In the genomic region with DNA sequence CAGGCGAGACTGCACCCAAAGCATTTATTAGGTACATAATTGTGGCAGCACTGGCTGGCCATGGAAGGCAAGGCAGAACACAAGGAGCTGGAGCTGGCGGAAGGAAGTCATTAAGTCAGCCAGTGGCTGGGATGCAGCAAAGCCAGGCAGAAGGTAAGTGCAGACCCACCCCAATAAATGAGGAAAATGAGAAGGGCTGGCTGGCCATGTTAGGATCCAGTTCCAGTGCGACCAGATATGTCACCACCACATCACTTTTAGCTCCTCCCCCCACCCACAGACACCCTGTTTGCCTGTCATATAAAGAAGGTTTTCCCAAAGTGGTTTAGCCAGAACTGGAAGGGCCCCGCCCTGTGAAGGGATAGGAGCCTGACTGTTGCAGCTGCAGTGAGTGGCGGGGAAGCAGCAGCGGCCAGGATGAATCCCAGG, we compare ENCODE assay signal across 2 cellular contexts.
TF ChIP-seq lines count a peak whose summit lies in the region.

A gene (plus strand): TSS at position 328 of the 429 bp plus-strand sequence. CDS start 7,153 bp downstream, outside the sequence.

TF ChIP-seq in SK-N-SH, 30 proteins besides CTCF, POLR2A, EP300 and RAD21 (continued from another document):
- TF ChIP-seq, protein P1, sequence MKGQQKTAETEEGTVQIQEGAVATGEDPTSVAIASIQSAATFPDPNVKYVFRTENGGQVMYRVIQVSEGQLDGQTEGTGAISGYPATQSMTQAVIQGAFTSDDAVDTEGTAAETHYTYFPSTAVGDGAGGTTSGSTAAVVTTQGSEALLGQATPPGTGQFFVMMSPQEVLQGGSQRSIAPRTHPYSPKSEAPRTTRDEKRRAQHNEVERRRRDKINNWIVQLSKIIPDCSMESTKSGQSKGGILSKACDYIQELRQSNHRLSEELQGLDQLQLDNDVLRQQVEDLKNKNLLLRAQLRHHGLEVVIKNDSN (IDR thresholded peaks at IDR 0.05; ENCODE audit: borderline replicate concordance, low read depth) = no peak
- TF ChIP-seq TCF12 (IDR thresholded peaks at IDR 0.05) = no peak
- no peak for TF ChIP-seq NRF1 (IDR thresholded peaks at IDR 0.05; ENCODE audit: low read depth, low read length)
- no peak for TF ChIP-seq FOXM1 (IDR thresholded peaks at IDR 0.05; ENCODE audit: low read depth)
- TF ChIP-seq, protein P2, sequence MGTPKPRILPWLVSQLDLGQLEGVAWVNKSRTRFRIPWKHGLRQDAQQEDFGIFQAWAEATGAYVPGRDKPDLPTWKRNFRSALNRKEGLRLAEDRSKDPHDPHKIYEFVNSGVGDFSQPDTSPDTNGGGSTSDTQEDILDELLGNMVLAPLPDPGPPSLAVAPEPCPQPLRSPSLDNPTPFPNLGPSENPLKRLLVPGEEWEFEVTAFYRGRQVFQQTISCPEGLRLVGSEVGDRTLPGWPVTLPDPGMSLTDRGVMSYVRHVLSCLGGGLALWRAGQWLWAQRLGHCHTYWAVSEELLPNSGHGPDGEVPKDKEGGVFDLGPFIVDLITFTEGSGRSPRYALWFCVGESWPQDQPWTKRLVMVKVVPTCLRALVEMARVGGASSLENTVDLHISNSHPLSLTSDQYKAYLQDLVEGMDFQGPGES (IDR thresholded peaks at IDR 0.05; ENCODE audit: low read depth, low read length) = no peak
- no peak for TF ChIP-seq RFX5 (IDR thresholded peaks at IDR 0.05; ENCODE audit: low read length)

TF ChIP-seq in SK-N-SH treated with all-trans-retinoic acid at 6 μM for 48 hours, 23 proteins besides CTCF, POLR2A, EP300 and RAD21:
- TF ChIP-seq, protein P3, sequence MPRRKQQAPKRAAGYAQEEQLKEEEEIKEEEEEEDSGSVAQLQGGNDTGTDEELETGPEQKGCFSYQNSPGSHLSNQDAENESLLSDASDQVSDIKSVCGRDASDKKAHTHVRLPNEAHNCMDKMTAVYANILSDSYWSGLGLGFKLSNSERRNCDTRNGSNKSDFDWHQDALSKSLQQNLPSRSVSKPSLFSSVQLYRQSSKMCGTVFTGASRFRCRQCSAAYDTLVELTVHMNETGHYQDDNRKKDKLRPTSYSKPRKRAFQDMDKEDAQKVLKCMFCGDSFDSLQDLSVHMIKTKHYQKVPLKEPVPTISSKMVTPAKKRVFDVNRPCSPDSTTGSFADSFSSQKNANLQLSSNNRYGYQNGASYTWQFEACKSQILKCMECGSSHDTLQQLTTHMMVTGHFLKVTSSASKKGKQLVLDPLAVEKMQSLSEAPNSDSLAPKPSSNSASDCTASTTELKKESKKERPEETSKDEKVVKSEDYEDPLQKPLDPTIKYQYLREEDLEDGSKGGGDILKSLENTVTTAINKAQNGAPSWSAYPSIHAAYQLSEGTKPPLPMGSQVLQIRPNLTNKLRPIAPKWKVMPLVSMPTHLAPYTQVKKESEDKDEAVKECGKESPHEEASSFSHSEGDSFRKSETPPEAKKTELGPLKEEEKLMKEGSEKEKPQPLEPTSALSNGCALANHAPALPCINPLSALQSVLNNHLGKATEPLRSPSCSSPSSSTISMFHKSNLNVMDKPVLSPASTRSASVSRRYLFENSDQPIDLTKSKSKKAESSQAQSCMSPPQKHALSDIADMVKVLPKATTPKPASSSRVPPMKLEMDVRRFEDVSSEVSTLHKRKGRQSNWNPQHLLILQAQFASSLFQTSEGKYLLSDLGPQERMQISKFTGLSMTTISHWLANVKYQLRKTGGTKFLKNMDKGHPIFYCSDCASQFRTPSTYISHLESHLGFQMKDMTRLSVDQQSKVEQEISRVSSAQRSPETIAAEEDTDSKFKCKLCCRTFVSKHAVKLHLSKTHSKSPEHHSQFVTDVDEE (CRISPR knock-in tag; IDR thresholded peaks at IDR 0.05) = no peak
- TF ChIP-seq TOX (CRISPR knock-in tag; IDR thresholded peaks at IDR 0.05; ENCODE audit: borderline replicate concordance) (no peak), CSDC2 (CRISPR knock-in tag; IDR thresholded peaks at IDR 0.05) (no peak), ZNF565 (CRISPR knock-in tag; conservative IDR thresholded peaks at IDR 0.05; ENCODE audit: low read depth) (no peak), BACH2 (CRISPR knock-in tag; IDR thresholded peaks at IDR 0.05; ENCODE audit: borderline replicate concordance) (no peak), ZNF8 (CRISPR knock-in tag; IDR thresholded peaks at IDR 0.05) (no peak), ISL1 (CRISPR knock-in tag; IDR thresholded peaks at IDR 0.05) (no peak), ESRRG (CRISPR knock-in tag; IDR thresholded peaks at IDR 0.05) (no peak)
